ENCODE assay signal across 9 cellular contexts in genomic region chr2:171893824-171894611, GRCh38. TPM values are rescaled to one million over a fixed set of nuclear protein-coding genes. Genes with fewer than 3 reads are reported as not detected.
DNase-seq lines count a peak whose midpoint lies in the region; ATAC-seq, FAIRE-seq and TF ChIP-seq lines count a peak whose summit lies in the region.
"Had no signal": no experiment of that assay in that cellular context is flagged by ENCODE, and none has a peak within 500 bp of the region (broad histone marks: within the 10 kb centered on the region; RNA-seq: fewer than 3 reads in every experiment).

TSS of gene SLC25A12 (minus strand) at chr2:171894244. CDS start at chr2:171894214, 30 bp downstream.

- peak; percentile 59 to 66; a peak in 3 of 4 replicates for TF ChIP-seq POLR2A in HepG2 (IDR thresholded peaks at IDR 0.05; ENCODE audit: insufficient read depth in 1 of 2, low read depth in 2 of 2, low read length in 2 of 2)

- in situ Hi-C loops in HepG2 (cut with HindIII; ENCODE audit: extremely low pct_ligation_motif_present, low pct_unique_long_range_greater_than_20kb) = no loop called here

- CTCF ChIA-PET in BJ (lab: Yijun Ruan, JAX) = interaction anchor here (0.6 to 1.5 kb wide), 3 partner anchors 63 to 572 kb away, joined by 3 to 5 read pairs (median 3); no protein-coding TSS in a partner anchor
- CTCF ChIA-PET in HepG2 (lab: Yijun Ruan, JAX; ENCODE audit: low intra/inter-chr PET ratio, low total read pairs) = no interaction called here

- H3K79me2 ChIP-seq in HepG2 (ENCODE audit: insufficient read depth, low read length) = no peaks in the 10 kb centered on the region

- TF ChIP-seq EP300 in HepG2 (IDR thresholded peaks at IDR 0.05; ENCODE audit: low read depth in 2 of 2, low read length in 2 of 2) (no peak), HepG2 (CRISPR knock-in tag; IDR thresholded peaks at IDR 0.05; ENCODE audit: borderline replicate concordance) (no peak)

- H3K36me3 ChIP-seq in BJ (ENCODE audit: control insufficient read depth, insufficient read depth, low read length) (no peaks in the 10 kb centered on the region), HepG2 (replicated peaks in 1 of 2; ENCODE audit: control insufficient read depth in 1 of 2, insufficient read depth in 2 of 2, low read length in 2 of 2) (no peaks in the 10 kb centered on the region; a peak in 1 of 5 replicates)

- POLR2A ChIA-PET in BJ (lab: Charles Lee) (interaction anchor here (0.7 kb wide), 1 partner anchor 71 kb away, joined by 5 read pairs; no protein-coding TSS in a partner anchor), HepG2 (lab: Yijun Ruan, JAX) (interaction anchor here (0.6 to 2.1 kb wide), 7 partner anchors 11 to 208 kb away, joined by 3 to 11 read pairs (median 4); partner anchors contain the start of genes DLX2, DYNC1I2 and HAT1)

- no peaks in the 10 kb centered on the region for H4K20me1 ChIP-seq in HepG2 (ENCODE audit: insufficient read depth, low read length)

- peak within 1 kb of the TSS; percentile 93 for H3K4me2 ChIP-seq in HepG2 (ENCODE audit: low read depth, low read length)

- no peak for TF ChIP-seq CTCF in BJ (IDR thresholded peaks at IDR 0.05; ENCODE audit: insufficient read depth, low read depth, low read length)
- TF ChIP-seq CTCF in HepG2 (CRISPR knock-in tag; IDR thresholded peaks at IDR 0.05) = no peak

- H3K27ac ChIP-seq in HepG2 (ENCODE audit: extremely low read length, insufficient read depth, low read length) = peak within 1 kb of the TSS; percentile 1

- peak; percentile 61 for TF ChIP-seq RAD21 in HepG2 (CRISPR knock-in tag; IDR thresholded peaks at IDR 0.05)

- FAIRE-seq in GM19239 (lab: Jason Lieb, UNC) (peak; percentile 72), HepG2 (lab: Jason Lieb, UNC) (no peak)
- FAIRE-seq: endometrium had no signal

- peaks cover 36% of the 10 kb centered on the region for H3K4me1 ChIP-seq in HepG2 (ENCODE audit: insufficient read depth, low read length)

- H3K27me3 ChIP-seq in BJ (ENCODE audit: control insufficient read depth, insufficient read depth, low read length) (no peaks in the 10 kb centered on the region), HepG2 (ENCODE audit: control insufficient read depth in 1 of 2, insufficient read depth in 2 of 2, low read length in 2 of 2) (no peaks in the 10 kb centered on the region; a peak in 1 of 5 replicates)

- peak; percentile 91 for ATAC-seq in HG03442 (IDR thresholded peaks at IDR 0.05; ENCODE audit: unreplicated experiment)
- peak; percentile 95 for ATAC-seq in HepG2

- intact Hi-C loops in HepG2 (cut with micrococcal nuclease; ENCODE audit: unreplicated experiment) = loop anchor here (1.0 to 2.0 kb wide), 2 partner anchors 28 to 187 kb away; partner anchors contain the start of gene HAT1

- WGBS in HepG2 (ENCODE audit: low lambda C conversion rate) = 2% methylated on average over 27 of the region's 63 CpGs

- BruUV-seq in HepG2 (replicated peaks; lab: Mats Ljungman, UMichigan) = no TSS peak

- peak within 1 kb of the TSS; percentile 97 for H2AFZ ChIP-seq in HepG2 (ENCODE audit: low read length)

- peaks cover 7% of the 10 kb centered on the region for H3K9me3 ChIP-seq in HepG2 (ENCODE audit: low read length)

- H3K4me3 ChIP-seq in BJ (ENCODE audit: low read depth, low read length) (peak within 1 kb of the TSS; percentile 60), HepG2 (replicated peaks in 1 of 3; ENCODE audit: insufficient read depth in 1 of 3, low read depth in 2 of 3, low read length in 3 of 3) (peak within 1 kb of the TSS; percentile 84 to 89 (median 88))

- DNase-seq in BJ (ENCODE audit: low read depth) (peak; percentile 19), GM19239 (ENCODE audit: insufficient read length, low spot score) (peak; percentile 95), NCI-H526 treated with DMSO at 0.1 percent for 48 hours (lab: John Stamatoyannopoulos, UW) (peak; percentile 81), dermis microvascular lymphatic vessel endothelial cell (ENCODE audit: low read depth in 2 of 2) (peak; percentile 43 to 83), HepG2 (ENCODE audit: low spot score) (peak; percentile 71)
- DNase-seq in activated CD4-positive, alpha-beta T cell treated with anti-CD3 and anti-CD28 coated beads, Interleukin-2, amount 50 U/mL, for 4 hours = peak; percentile 51 to 54
- peak; percentile 60 to 72 for DNase-seq in stimulated activated CD4-positive, alpha-beta T cell treated with anti-CD3 and anti-CD28 coated beads, Interleukin-2, amount 100 ng/mL, for 48 hours

- H3K9ac ChIP-seq in HepG2 (ENCODE audit: insufficient read depth, low read depth, low read length) = peak within 1 kb of the TSS; percentile 67

TF ChIP-seq in HepG2, 621 proteins besides CTCF, POLR2A, EP300 and RAD21 (continues in another document):
- no peak for TF ChIP-seq ZFP90 (CRISPR knock-in tag; IDR thresholded peaks at IDR 0.05; ENCODE audit: borderline replicate concordance)
- no peak for TF ChIP-seq MTERF4 (CRISPR knock-in tag; IDR thresholded peaks at IDR 0.05)
- TF ChIP-seq YEATS2 (CRISPR knock-in tag; IDR thresholded peaks at IDR 0.05; ENCODE audit: borderline replicate concordance) = no peak
- TF ChIP-seq ATAD3A (CRISPR knock-in tag; IDR thresholded peaks at IDR 0.05) = no peak
- no peak for TF ChIP-seq ZKSCAN8 (CRISPR knock-in tag; IDR thresholded peaks at IDR 0.05; ENCODE audit: borderline replicate concordance)
- 0 out of 2 replicates have a peak, but pooled peaks have one; percentile 81 for TF ChIP-seq ZNF547 (CRISPR knock-in tag; IDR thresholded peaks at IDR 0.05)
- no peak for TF ChIP-seq FOXA3 (CRISPR knock-in tag; IDR thresholded peaks at IDR 0.05)
- peak; percentile 58 for TF ChIP-seq ZNF891 (CRISPR knock-in tag; IDR thresholded peaks at IDR 0.05)
- TF ChIP-seq ZNF777 (CRISPR knock-in tag; IDR thresholded peaks at IDR 0.05) = 0 out of 2 replicates have a peak, but pooled peaks have one; percentile 53
- TF ChIP-seq ZBTB2 (CRISPR knock-in tag; IDR thresholded peaks at IDR 0.05; ENCODE audit: low read depth) = 0 out of 2 replicates have a peak, but pooled peaks have one; percentile 33
- TF ChIP-seq ZNF598 (CRISPR knock-in tag; IDR thresholded peaks at IDR 0.05; ENCODE audit: borderline replicate concordance) = peak; percentile 88; the same call in 1 of the 2 replicates
- peak; percentile 24; the same call in 1 of the 2 replicates for TF ChIP-seq ZNF788 (CRISPR knock-in tag; IDR thresholded peaks at IDR 0.05; ENCODE audit: borderline replicate concordance)
- peak; percentile 81 for TF ChIP-seq ZNF607 (CRISPR knock-in tag; IDR thresholded peaks at IDR 0.05; ENCODE audit: borderline replicate concordance)
- TF ChIP-seq SP1 (IDR thresholded peaks at IDR 0.05) = no peak
- no peak; the same call in 1 of the 2 replicates for TF ChIP-seq SP1 (CRISPR knock-in tag; IDR thresholded peaks at IDR 0.05)
- TF ChIP-seq ZNF224 (CRISPR knock-in tag; IDR thresholded peaks at IDR 0.05) = no peak
- no peak for TF ChIP-seq RBM22 (optimal IDR thresholded peaks at IDR 0.05; ENCODE audit: low read length)
- no peak for TF ChIP-seq TSC22D2 (CRISPR knock-in tag; IDR thresholded peaks at IDR 0.05; ENCODE audit: borderline replicate concordance)

RNA-seq across cellular contexts. Expression of gene SLC25A12, which starts in this region (rescaled TPM):
- 16.3 and 19.5 TPM in 2 replicates for polyA plus RNA-seq in BJ (2011; rRNA removed)
- polyA minus RNA-seq in BJ (2011; rRNA and poly(A)+ RNA removed) = 9.7 and 11.6 TPM in 2 replicates
- total RNA-seq in dermis microvascular lymphatic vessel endothelial cell = 9.9 and 11.8 TPM in 2 replicates
- total RNA-seq in HepG2 (2016; rRNA removed; fragmentation: Illumina TruSeq; extraction: Trizol) = 8.1 and 13.4 TPM in 2 replicates
- 2.1 and 2.4 TPM in 2 replicates for total RNA-seq in HepG2 (2016; cell fraction: cytosol; rRNA removed; fragmentation: Illumina TruSeq; extraction: Trizol; ENCODE audit: low read depth)
- 8.6 and 12.8 TPM in 2 replicates for total RNA-seq in HepG2 (2016; cell fraction: insoluble cytoplasmic fraction; rRNA removed; fragmentation: Illumina TruSeq; extraction: Trizol)
- total RNA-seq in HepG2 (2016; cell fraction: membrane; rRNA removed; fragmentation: Illumina TruSeq; extraction: Trizol) = 2.4 and 4.2 TPM in 2 replicates
- 5.9 and 7.9 TPM in 2 replicates for total RNA-seq in HepG2 (2016; cell fraction: nucleus; rRNA removed; fragmentation: Illumina TruSeq; extraction: Trizol)
- polyA plus RNA-seq in HepG2 (2011; rRNA removed) = 14.0 and 15.9 TPM in 2 replicates
- polyA plus RNA-seq in HepG2 (2011; cell fraction: cytosol; rRNA removed) = 11.2 and 13.4 TPM in 2 replicates
- 11.2 and 11.4 TPM in 2 replicates for polyA plus RNA-seq in HepG2 (2011; cell fraction: nucleus; rRNA removed)
- 6.6 and 9.2 TPM in 2 replicates for polyA plus RNA-seq in HepG2 (2012)
- polyA plus RNA-seq in HepG2 (2016; cell fraction: cytosol; fragmentation: Illumina TruSeq; extraction: Trizol; ENCODE audit: low read depth) = 0.85 and 0.88 TPM in 2 replicates
- 7.8 and 9.3 TPM in 2 replicates for polyA plus RNA-seq in HepG2 (2016; cell fraction: insoluble cytoplasmic fraction; fragmentation: Illumina TruSeq; extraction: Trizol; ENCODE audit: low read depth)
- polyA plus RNA-seq in HepG2 (2016; cell fraction: membrane; fragmentation: Illumina TruSeq; extraction: Trizol; ENCODE audit: low read depth) = 1.2 and 1.6 TPM in 2 replicates
- polyA plus RNA-seq in HepG2 (2016; cell fraction: nucleus; fragmentation: Illumina TruSeq; extraction: Trizol; ENCODE audit: insufficient read depth, low read depth) = 5.5 and 6.6 TPM in 2 replicates
- 16.6 and 20.1 TPM in 2 replicates for polyA minus RNA-seq in HepG2 (2011; rRNA and poly(A)+ RNA removed; ENCODE audit: low replicate concordance)
- polyA minus RNA-seq in HepG2 (2011; cell fraction: cytosol; rRNA and poly(A)+ RNA removed) = 11.6 and 12.2 TPM in 2 replicates
- polyA minus RNA-seq in HepG2 (2011; cell fraction: nucleus; rRNA and poly(A)+ RNA removed) = 21.9 and 31.0 TPM in 2 replicates

Comparison
In these comparisons a context has a peak if more than half of its experiments do, and no peak if none do; other contexts are left out.
1. Peak in every context shown above with its lines: DNase-seq, ATAC-seq, H3K4me3 ChIP-seq and H3K27ac ChIP-seq.
2. DNase-seq: peak in every context shown above with its lines; median percentile 95 in GM19239; 81 in NCI-H526 treated with DMSO at 0.1 percent for 48 hours; 71 in HepG2; 66 in stimulated activated CD4-positive, alpha-beta T cell treated with anti-CD3 and anti-CD28 coated beads, Interleukin-2, amount 100 ng/mL, for 48 hours; 63 in dermis microvascular lymphatic vessel endothelial cell; 52 in activated CD4-positive, alpha-beta T cell treated with anti-CD3 and anti-CD28 coated beads, Interleukin-2, amount 50 U/mL, for 4 hours; 19 in BJ.